ENCODE assay signal across 34 cellular contexts in the genomic region with DNA sequence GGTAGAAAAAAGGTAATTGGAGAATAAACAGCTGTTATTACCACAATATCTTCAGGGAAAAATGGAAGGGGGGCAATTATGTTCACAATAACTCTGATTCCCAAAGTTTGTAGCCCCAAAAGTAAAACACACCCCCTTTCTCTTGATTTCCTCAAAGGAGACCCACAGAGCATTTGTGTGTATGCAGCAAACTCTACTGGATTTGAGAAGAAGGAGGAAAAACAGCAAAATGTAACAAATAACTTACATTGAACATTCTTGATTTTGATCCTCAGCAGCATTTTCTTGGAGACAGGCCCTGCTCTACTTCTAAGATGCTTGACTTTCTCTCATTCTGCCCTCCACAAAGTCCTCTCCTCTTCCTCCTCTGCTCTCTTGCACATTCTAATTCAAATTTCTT.
"Had no signal": no experiment of that assay in that cellular context is flagged by ENCODE, and none has a peak within 500 bp of the region (broad histone marks: within the 10 kb centered on the region; RNA-seq: fewer than 3 reads in every experiment).

No MANE protein-coding gene starts in this region.

- ATAC-seq: activated CD4-positive, alpha-beta T cell treated with anti-CD3 and anti-CD28 coated beads for 36 hours; activated CD8-positive, alpha-beta memory T cell treated with anti-CD3 and anti-CD28 coated beads, Interleukin-2, amount 10 ng/mL, durations not matched to agents 7 days and 5 days; activated CD8-positive, alpha-beta T cell treated with anti-CD3 and anti-CD28 coated beads, Interleukin-2, amount 10 ng/mL, durations not matched to agents 7 days and 5 days; activated naive CD8-positive, alpha-beta T cell treated with anti-CD3 and anti-CD28 coated beads, Interleukin-2, amount 50 U/mL, for 24 hours; body of pancreas; effector memory CD8-positive, alpha-beta T cell; foreskin keratinocyte; gastrocnemius medialis; T-helper 17 cell had no signal

- H3K27ac Mint-ChIP-seq: activated CD4-positive, alpha-beta memory T cell treated with anti-CD3 and anti-CD28 coated beads for 36 hours; activated CD4-positive, alpha-beta T cell treated with anti-CD3 and anti-CD28 coated beads for 36 hours; activated CD4-positive, alpha-beta T cell treated with anti-CD3 and anti-CD28 coated beads, Interleukin-2, amount 10 ng/mL, durations not matched to agents 24 days and 14 days; activated CD8-positive, alpha-beta memory T cell treated with anti-CD3 and anti-CD28 coated beads, Interleukin-2, amount 10 ng/mL, durations not matched to agents 7 days and 5 days; activated CD8-positive, alpha-beta T cell treated with anti-CD3 and anti-CD28 coated beads, Interleukin-2, amount 10 ng/mL, durations not matched to agents 7 days and 5 days; activated naive CD4-positive, alpha-beta T cell treated with anti-CD3 and anti-CD28 coated beads for 36 hours; activated naive CD4-positive, alpha-beta T cell treated with anti-CD3 and anti-CD28 coated beads, Interleukin-2, amount 50 U/mL, for 24 hours; activated naive CD8-positive, alpha-beta T cell treated with anti-CD3 and anti-CD28 coated beads for 36 hours; activated naive CD8-positive, alpha-beta T cell treated with anti-CD3 and anti-CD28 coated beads, Interleukin-2, amount 50 U/mL, for 24 hours; activated T-helper 1 cell treated with anti-CD3 and anti-CD28 coated beads, Interleukin-12 subunit alpha, Interleukin-12 subunit beta, Interleukin-2, Interleukin-4 antibody, amounts not matched to agents 30 ng/mL and 10 ng/mL and 1 ng/mL, durations not matched to agents 14 hours and 24 hours and 36 hours; activated T-helper 2 cell treated with anti-CD3 and anti-CD28 coated beads, Interferon-gamma antibody, Interleukin-2, Interleukin-4, amounts not matched to agents 10 μg/mL and 5 μg/mL and 100 μg/mL, durations not matched to agents 14 hours and 24 hours and 36 hours; effector memory CD8-positive, alpha-beta T cell; T-helper 17 cell; T-helper 2 cell treated with Interferon-gamma antibody and Interleukin-4, amounts not matched to agents 5 μg/mL and 100 μg/mL, for 36 hours had no signal

- H3K27ac ChIP-seq: adrenal gland, body of pancreas, esophagus muscularis mucosa, foreskin keratinocyte, gastrocnemius medialis had no signal

- H3K4me3 Mint-ChIP-seq: activated CD4-positive, alpha-beta memory T cell treated with anti-CD3 and anti-CD28 coated beads for 36 hours; activated CD4-positive, alpha-beta T cell treated with anti-CD3 and anti-CD28 coated beads for 36 hours; activated CD4-positive, alpha-beta T cell treated with anti-CD3 and anti-CD28 coated beads, Interleukin-2, amount 10 ng/mL, durations not matched to agents 24 days and 14 days; activated CD8-positive, alpha-beta memory T cell treated with anti-CD3 and anti-CD28 coated beads, Interleukin-2, amount 10 ng/mL, durations not matched to agents 7 days and 5 days; activated CD8-positive, alpha-beta T cell treated with anti-CD3 and anti-CD28 coated beads, Interleukin-2, amount 10 ng/mL, durations not matched to agents 7 days and 5 days; activated naive CD4-positive, alpha-beta T cell treated with anti-CD3 and anti-CD28 coated beads for 36 hours; activated naive CD4-positive, alpha-beta T cell treated with anti-CD3 and anti-CD28 coated beads, Interleukin-2, amount 50 U/mL, for 24 hours; activated naive CD8-positive, alpha-beta T cell treated with anti-CD3 and anti-CD28 coated beads for 36 hours; activated naive CD8-positive, alpha-beta T cell treated with anti-CD3 and anti-CD28 coated beads, Interleukin-2, amount 50 U/mL, for 24 hours; activated T-helper 1 cell treated with anti-CD3 and anti-CD28 coated beads, Interleukin-12 subunit alpha, Interleukin-12 subunit beta, Interleukin-2, Interleukin-4 antibody, amounts not matched to agents 30 ng/mL and 10 ng/mL and 1 ng/mL, durations not matched to agents 14 hours and 24 hours and 36 hours; effector memory CD8-positive, alpha-beta T cell; T-helper 17 cell; T-helper 2 cell treated with Interferon-gamma antibody and Interleukin-4, amounts not matched to agents 5 μg/mL and 100 μg/mL, for 36 hours had no signal

- H3K36me3 Mint-ChIP-seq: activated CD4-positive, alpha-beta memory T cell treated with anti-CD3 and anti-CD28 coated beads for 36 hours; activated CD8-positive, alpha-beta memory T cell treated with anti-CD3 and anti-CD28 coated beads, Interleukin-2, amount 10 ng/mL, durations not matched to agents 7 days and 5 days; activated naive CD4-positive, alpha-beta T cell treated with anti-CD3 and anti-CD28 coated beads, Interleukin-2, amount 50 U/mL, for 24 hours; activated naive CD8-positive, alpha-beta T cell treated with anti-CD3 and anti-CD28 coated beads for 36 hours had no signal

- H3K4me3 ChIP-seq: adrenal gland, body of pancreas, esophagus muscularis mucosa, gastrocnemius medialis had no signal

- H3K27me3 ChIP-seq: adrenal gland, body of pancreas, esophagus muscularis mucosa, foreskin keratinocyte, gastrocnemius medialis had no signal

- H3K36me3 ChIP-seq: adrenal gland, esophagus muscularis mucosa, gastrocnemius medialis had no signal

- H3K27me3 Mint-ChIP-seq: activated CD4-positive, alpha-beta memory T cell treated with anti-CD3 and anti-CD28 coated beads for 36 hours; activated CD4-positive, alpha-beta T cell treated with anti-CD3 and anti-CD28 coated beads for 36 hours; activated CD4-positive, alpha-beta T cell treated with anti-CD3 and anti-CD28 coated beads, Interleukin-2, amount 10 ng/mL, durations not matched to agents 24 days and 14 days; activated CD8-positive, alpha-beta memory T cell treated with anti-CD3 and anti-CD28 coated beads, Interleukin-2, amount 10 ng/mL, durations not matched to agents 7 days and 5 days; activated naive CD4-positive, alpha-beta T cell treated with anti-CD3 and anti-CD28 coated beads, Interleukin-2, amount 50 U/mL, for 24 hours; activated naive CD8-positive, alpha-beta T cell treated with anti-CD3 and anti-CD28 coated beads for 36 hours; activated naive CD8-positive, alpha-beta T cell treated with anti-CD3 and anti-CD28 coated beads, Interleukin-2, amount 50 U/mL, for 24 hours; effector memory CD8-positive, alpha-beta T cell; T-helper 17 cell had no signal

- H3K4me1 ChIP-seq: adrenal gland, body of pancreas, esophagus muscularis mucosa, foreskin keratinocyte, gastrocnemius medialis had no signal

- H3K9me3 Mint-ChIP-seq: activated T-helper 1 cell treated with anti-CD3 and anti-CD28 coated beads, Interleukin-12 subunit alpha, Interleukin-12 subunit beta, Interleukin-2, Interleukin-4 antibody, amounts not matched to agents 30 ng/mL and 10 ng/mL and 1 ng/mL, durations not matched to agents 14 hours and 24 hours and 36 hours had no signal

- H3K9me3 ChIP-seq: adrenal gland, body of pancreas, esophagus muscularis mucosa, gastrocnemius medialis had no signal

- FAIRE-seq: colon had no signal

- DNase-seq: activated CD4-positive, alpha-beta memory T cell treated with anti-CD3 and anti-CD28 coated beads for 36 hours; activated CD4-positive, alpha-beta T cell treated with anti-CD3 and anti-CD28 coated beads for 36 hours; activated CD4-positive, alpha-beta T cell treated with anti-CD3 and anti-CD28 coated beads, Interleukin-2, amount 10 ng/mL, durations not matched to agents 24 days and 14 days; activated CD4-positive, CD25-positive, alpha-beta regulatory T cell; activated CD4-positive, CD25-positive, alpha-beta regulatory T cell treated with anti-CD3 and anti-CD28 coated beads, Interleukin-2, amount 50 U/mL, for 72 hours; activated CD8-positive, alpha-beta memory T cell treated with anti-CD3 and anti-CD28 coated beads, Interleukin-2, amount 10 ng/mL, durations not matched to agents 7 days and 5 days; activated CD8-positive, alpha-beta memory T cell treated with anti-CD3 and anti-CD28 coated beads, Interleukin-2, amount 50 U/mL, for 4 hours; activated CD8-positive, alpha-beta T cell treated with anti-CD3 and anti-CD28 coated beads, Interleukin-2, amount 10 ng/mL, durations not matched to agents 7 days and 5 days; activated effector memory CD4-positive, alpha-beta T cell treated with anti-CD3 and anti-CD28 coated beads, Interleukin-2, amount 50 U/mL, for 16 hours; activated naive CD4-positive, alpha-beta T cell treated with anti-CD3 and anti-CD28 coated beads for 36 hours; activated naive CD8-positive, alpha-beta T cell treated with anti-CD3 and anti-CD28 coated beads for 36 hours; activated naive CD8-positive, alpha-beta T cell treated with anti-CD3 and anti-CD28 coated beads, Interleukin-2, amount 50 U/mL, for 24 hours; activated T-cell treated with anti-CD3 and anti-CD28 coated beads, Interleukin-2, amount 50 U/mL, for 1 hour; activated T-cell treated with anti-CD3 and anti-CD28 coated beads, Interleukin-2, amount 50 U/mL, for 48 hours; adrenal gland; aorta; body of pancreas; caudate nucleus; cortex of kidney; dermis blood vessel endothelial cell; effector CD4-positive, alpha-beta T cell; effector memory CD8-positive, alpha-beta T cell; erythroblast; foreskin keratinocyte; gastrocnemius medialis; T-helper 1 cell; T-helper 17 cell; T1000 had no signal

- H3K4me1 Mint-ChIP-seq: activated CD4-positive, alpha-beta T cell treated with anti-CD3 and anti-CD28 coated beads for 36 hours; activated CD4-positive, alpha-beta T cell treated with anti-CD3 and anti-CD28 coated beads, Interleukin-2, amount 10 ng/mL, durations not matched to agents 24 days and 14 days; activated CD8-positive, alpha-beta memory T cell treated with anti-CD3 and anti-CD28 coated beads, Interleukin-2, amount 10 ng/mL, durations not matched to agents 7 days and 5 days; activated naive CD4-positive, alpha-beta T cell treated with anti-CD3 and anti-CD28 coated beads, Interleukin-2, amount 50 U/mL, for 24 hours; activated naive CD8-positive, alpha-beta T cell treated with anti-CD3 and anti-CD28 coated beads for 36 hours; activated naive CD8-positive, alpha-beta T cell treated with anti-CD3 and anti-CD28 coated beads, Interleukin-2, amount 50 U/mL, for 24 hours; T-helper 17 cell had no signal
